In genomic region chr7:131370523-131370968, GRCh38 we compare ENCODE assay signal across 8 cellular contexts. TPM values are rescaled to one million over a fixed set of nuclear protein-coding genes. Genes with fewer than 3 reads are reported as not detected.
DNase-seq lines count a peak whose midpoint lies in the region; ATAC-seq and TF ChIP-seq lines count a peak whose summit lies in the region.

No MANE protein-coding gene starts in this region.

- H3K36me3 ChIP-seq in SK-N-SH (replicated peaks in 1 of 2; ENCODE audit: control insufficient read depth in 1 of 2, insufficient read depth in 2 of 2, low read length in 1 of 2) = peaks cover 4 to 17% of the 10 kb centered on the region in 2 experiments

- ATAC-seq in GM18520 (IDR thresholded peaks at IDR 0.05; ENCODE audit: unreplicated experiment) = peak; percentile 74
- ATAC-seq in HG02870 (IDR thresholded peaks at IDR 0.05; ENCODE audit: unreplicated experiment) = peak; percentile 66

- H3K4me3 ChIP-seq in SK-N-SH (ENCODE audit: low read depth in 2 of 2, low read length in 1 of 2) = no peak overlapping the region

- peaks cover 42% of the 10 kb centered on the region for H3K4me1 Mint-ChIP-seq in glutamatergic neuron (ENCODE audit: low read depth, unreplicated experiment)

- H4K20me1 ChIP-seq in SK-N-SH (ENCODE audit: insufficient read depth) = peaks cover 85% of the 10 kb centered on the region

- WGBS in SK-N-SH (ENCODE audit: low lambda C conversion rate) = 79% methylated on average over 1 of the region's 1 CpG

- peak overlapping the region; percentile 44 to 56; a peak in 3 of 4 replicates for H3K27ac ChIP-seq in SK-N-SH (ENCODE audit: low read depth in 2 of 2, low read length in 1 of 2)

- H3K27ac Mint-ChIP-seq in glutamatergic neuron (ENCODE audit: unreplicated experiment) = peak overlapping the region; percentile 33

- TF ChIP-seq CTCF in SK-N-SH (IDR thresholded peaks at IDR 0.05) = no peak
- no peak for TF ChIP-seq CTCF in glutamatergic neuron (IDR thresholded peaks at IDR 0.05; ENCODE audit: partially characterized antibody, unreplicated experiment)

- no peaks in the 10 kb centered on the region for H3K27me3 ChIP-seq in SK-N-SH (ENCODE audit: insufficient read depth)

- H3K4me2 ChIP-seq in SK-N-SH = no peak overlapping the region

- H3K27me3 Mint-ChIP-seq in glutamatergic neuron (ENCODE audit: unreplicated experiment) = peaks cover 3% of the 10 kb centered on the region

- peaks cover 3% of the 10 kb centered on the region; the same call in 1 of the 2 replicates for H3K9me2 ChIP-seq in SK-N-SH

- H3K9me3 Mint-ChIP-seq in glutamatergic neuron (ENCODE audit: unreplicated experiment) = peaks cover 2% of the 10 kb centered on the region

- TF ChIP-seq RAD21 in SK-N-SH (IDR thresholded peaks at IDR 0.05; ENCODE audit: low read length) = no peak

- no peaks in the 10 kb centered on the region for H3K9me3 ChIP-seq in SK-N-SH

- H3K4me1 ChIP-seq in SK-N-SH (ENCODE audit: control insufficient read depth in 1 of 2, insufficient read depth in 2 of 2, low read depth in 1 of 2, low read length in 1 of 2) = peaks cover 9 to 22% of the 10 kb centered on the region in 2 experiments

- no peak overlapping the region for H3K9ac ChIP-seq in SK-N-SH

- H3K36me3 Mint-ChIP-seq in glutamatergic neuron (ENCODE audit: unreplicated experiment) = no peaks in the 10 kb centered on the region

- peaks cover 26% of the 10 kb centered on the region for H3F3A ChIP-seq in SK-N-SH (replicated peaks; ENCODE audit: insufficient read depth)

- TF ChIP-seq EP300 in SK-N-SH (IDR thresholded peaks at IDR 0.05; ENCODE audit: borderline replicate concordance in 1 of 2, low read depth in 1 of 2, low read length in 1 of 2) = no peak

- POLR2A ChIA-PET in SK-N-SH (lab: Yijun Ruan, JAX) = no interaction called here

- no peak overlapping the region for H2AFZ ChIP-seq in SK-N-SH (ENCODE audit: low read depth)

- no peak for DNase-seq in SK-N-SH
- no peak for DNase-seq in glutamatergic neuron
- DNase-seq in NCI-H2196 (lab: John Stamatoyannopoulos, UW; ENCODE audit: unreplicated experiment) = no peak
- DNase-seq in NCI-H1105 treated with DMSO at 0.1 percent for 48 hours (lab: John Stamatoyannopoulos, UW) = no peak
- DNase-seq in hypothalamus (lab: John Stamatoyannopoulos, UW) = no peak
- no peak for DNase-seq in mucosa of gallbladder (ENCODE audit: low spot score)

- CTCF ChIA-PET in SK-N-SH (lab: Yijun Ruan, JAX) = interaction anchor here (0.7 to 1.3 kb wide), 4 partner anchors 9 to 26 kb away, joined by 3 to 4 read pairs (median 4); no protein-coding TSS in a partner anchor

- H3K79me2 ChIP-seq in SK-N-SH (ENCODE audit: insufficient read depth) = peaks cover 100% of the 10 kb centered on the region

- H3K4me3 Mint-ChIP-seq in glutamatergic neuron (ENCODE audit: unreplicated experiment) = no peak overlapping the region

TF ChIP-seq in SK-N-SH, 30 proteins besides CTCF, POLR2A, EP300 and RAD21:
- TF ChIP-seq FOXJ3 (CRISPR knock-in tag; IDR thresholded peaks at IDR 0.05) (no peak), IRF3 (IDR thresholded peaks at IDR 0.05; ENCODE audit: low read depth, low read length) (no peak), JUND (IDR thresholded peaks at IDR 0.05) (peak; percentile 6; the same call in 1 of the 2 replicates), TEAD4 (IDR thresholded peaks at IDR 0.05; ENCODE audit: borderline replicate concordance, insufficient read depth) (peak; percentile 46; the same call in 1 of the 2 replicates), NFIC (IDR thresholded peaks at IDR 0.05; ENCODE audit: borderline replicate concordance) (peak; percentile 59; the same call in 1 of the 2 replicates)
TF ChIP-seq in SK-N-SH: peak in this region for 3.

RNA-seq across cellular contexts. Expression of gene MKLN1, which starts 42.9 kb away (rescaled TPM):
- 11.0 and 16.1 TPM in 2 replicates for polyA plus RNA-seq in SK-N-SH (2012; rRNA removed)
- polyA plus RNA-seq in SK-N-SH (2012; cell fraction: cytosol; rRNA removed) = 13.5 and 14.0 TPM in 2 replicates
- polyA plus RNA-seq in SK-N-SH (2012; cell fraction: nucleus; rRNA removed) = 21.1 and 29.9 TPM in 2 replicates
- total RNA-seq in glutamatergic neuron (ENCODE audit: unreplicated experiment) (36.7 TPM), mucosa of gallbladder (49.6 TPM)
